In the genomic region with DNA sequence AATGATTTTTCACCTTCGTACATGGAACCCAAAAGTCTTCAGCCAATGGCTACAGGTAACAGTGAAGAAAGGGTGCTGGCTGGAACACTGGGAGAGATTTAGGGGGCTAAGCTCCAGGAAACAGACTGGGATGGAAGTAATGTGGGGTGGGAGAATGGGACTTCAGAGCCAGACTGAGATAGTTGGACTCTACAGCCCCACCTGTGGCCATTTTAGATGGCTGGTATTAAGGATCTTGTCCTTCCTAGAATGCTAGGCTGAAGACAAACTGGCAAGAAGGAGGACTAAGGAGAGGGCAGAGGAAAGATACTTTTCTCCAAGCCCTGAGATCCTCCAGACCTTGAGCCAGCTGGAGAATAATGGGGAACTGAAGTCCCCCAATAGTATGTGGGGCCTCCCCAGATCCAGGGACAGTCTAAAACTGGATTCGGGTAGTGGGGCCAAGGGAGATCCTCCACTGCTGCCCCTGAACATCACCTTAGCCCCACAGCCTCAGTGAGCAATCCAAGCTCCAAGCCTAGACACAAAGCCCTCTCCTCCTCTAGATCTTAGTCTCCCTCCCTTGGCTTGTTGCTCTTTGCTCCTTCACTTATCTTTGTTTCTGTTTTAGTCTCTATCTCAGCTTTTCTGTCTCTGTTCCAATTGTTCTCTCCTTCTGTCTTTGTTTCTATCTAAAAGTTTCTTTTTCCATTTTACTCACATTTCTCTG, we compare ENCODE assay signal across 8 cellular contexts. TPM values are rescaled to one million over a fixed set of nuclear protein-coding genes. Genes with fewer than 3 reads are reported as not detected.
DNase-seq lines count a peak whose midpoint lies in the region; ATAC-seq, FAIRE-seq and TF ChIP-seq lines count a peak whose summit lies in the region.

No MANE protein-coding gene starts in this region.

- no peaks in the 10 kb centered on the region for H4K20me1 ChIP-seq in OCI-LY3 (ENCODE audit: insufficient read depth, low read length)

- no peaks in the 10 kb centered on the region for H3K36me3 ChIP-seq in OCI-LY3 (replicated peaks; ENCODE audit: low read depth, low read length)
- no peaks in the 10 kb centered on the region for H3K36me3 ChIP-seq in small intestine (ENCODE audit: control insufficient read depth in 2 of 2, insufficient read depth in 2 of 2, low read length in 2 of 2)
- no peaks in the 10 kb centered on the region for H3K36me3 ChIP-seq in CD8-positive, alpha-beta T cell (ENCODE audit: insufficient read depth, low read length)

- intact Hi-C loops in CD8-positive, alpha-beta T cell (cut with DNase I, micrococcal nuclease), result no loop called here

- TF ChIP-seq CTCF in OCI-LY3 (IDR thresholded peaks at IDR 0.05; ENCODE audit: low read depth, low read length), result peak; percentile 28
- TF ChIP-seq CTCF in endothelial cell (IDR thresholded peaks at IDR 0.05; ENCODE audit: unreplicated experiment), result peak; percentile 18
- TF ChIP-seq CTCF in CD8-positive, alpha-beta T cell (IDR thresholded peaks at IDR 0.05), result no peak

- CTCF ChIA-PET in activated CD8-positive, alpha-beta memory T cell treated with anti-CD3 and anti-CD28 coated beads, Interleukin-2, amount 10 ng/mL, durations not matched to agents 7 days and 5 days (lab: Charles Lee), result interaction anchor here (0.6 to 2.3 kb wide), 16 partner anchors 8 to 80 kb away, joined by 3 to 6 read pairs (median 4); no protein-coding TSS in a partner anchor
- CTCF ChIA-PET in CD8-positive, alpha-beta T cell (lab: Charles Lee), result interaction anchor here (1.0 to 2.2 kb wide), 4 partner anchors 14 to 80 kb away, joined by 3 to 7 read pairs (median 4); no protein-coding TSS in a partner anchor

- no peak for FAIRE-seq in small intestine (lab: Jason Lieb, UNC)

- H3K36me3 Mint-ChIP-seq in activated CD8-positive, alpha-beta memory T cell treated with anti-CD3 and anti-CD28 coated beads, Interleukin-2, amount 10 ng/mL, durations not matched to agents 7 days and 5 days, result no peaks in the 10 kb centered on the region
- H3K36me3 Mint-ChIP-seq in endothelial cell (ENCODE audit: low read depth, unreplicated experiment), result no peaks in the 10 kb centered on the region
- no peaks in the 10 kb centered on the region for H3K36me3 Mint-ChIP-seq in CD8-positive, alpha-beta T cell

- H3K4me3 ChIP-seq in OCI-LY3 (ENCODE audit: low read length) (no peak overlapping the region), small intestine (ENCODE audit: low read depth in 1 of 2, low read length in 2 of 2) (no peak overlapping the region)
- no peak overlapping the region for H3K4me3 ChIP-seq in CD8-positive, alpha-beta T cell (ENCODE audit: low read depth, low read length)

- H3K4me2 ChIP-seq in OCI-LY3 (ENCODE audit: low read length), result no peak overlapping the region

- no peaks in the 10 kb centered on the region for H3K9me3 Mint-ChIP-seq in activated CD8-positive, alpha-beta memory T cell treated with anti-CD3 and anti-CD28 coated beads, Interleukin-2, amount 10 ng/mL, durations not matched to agents 7 days and 5 days (ENCODE audit: low read depth)
- H3K9me3 Mint-ChIP-seq in endothelial cell (ENCODE audit: unreplicated experiment), result no peaks in the 10 kb centered on the region
- H3K9me3 Mint-ChIP-seq in CD8-positive, alpha-beta T cell, result no peaks in the 10 kb centered on the region

- ATAC-seq in activated CD8-positive, alpha-beta memory T cell treated with anti-CD3 and anti-CD28 coated beads, Interleukin-2, amount 10 ng/mL, durations not matched to agents 7 days and 5 days, result peak; percentile 67
- ATAC-seq in HG03571 (IDR thresholded peaks at IDR 0.05; ENCODE audit: unreplicated experiment) (no peak), GM21825 (IDR thresholded peaks at IDR 0.05; ENCODE audit: unreplicated experiment) (no peak)
- no peak for ATAC-seq in CD8-positive, alpha-beta T cell

- H3K27me3 Mint-ChIP-seq in activated CD8-positive, alpha-beta memory T cell treated with anti-CD3 and anti-CD28 coated beads, Interleukin-2, amount 10 ng/mL, durations not matched to agents 7 days and 5 days, result no peaks in the 10 kb centered on the region
- no peaks in the 10 kb centered on the region for H3K27me3 Mint-ChIP-seq in endothelial cell (ENCODE audit: unreplicated experiment)
- H3K27me3 Mint-ChIP-seq in CD8-positive, alpha-beta T cell (ENCODE audit: low read depth), result peaks cover 10% of the 10 kb centered on the region

- POLR2A ChIA-PET in CD8-positive, alpha-beta T cell (lab: Charles Lee), result interaction anchor here (0.9 kb wide), 1 partner anchor 17 kb away, joined by 3 read pairs; no protein-coding TSS in a partner anchor

- H3K9me3 ChIP-seq in OCI-LY3 (ENCODE audit: insufficient read depth, low read length), result no peaks in the 10 kb centered on the region
- no peaks in the 10 kb centered on the region for H3K9me3 ChIP-seq in small intestine (ENCODE audit: control insufficient read depth, low read depth)
- no peaks in the 10 kb centered on the region for H3K9me3 ChIP-seq in CD8-positive, alpha-beta T cell (ENCODE audit: low read length)

- peak overlapping the region; percentile 39 for H3K4me3 Mint-ChIP-seq in activated CD8-positive, alpha-beta memory T cell treated with anti-CD3 and anti-CD28 coated beads, Interleukin-2, amount 10 ng/mL, durations not matched to agents 7 days and 5 days
- no peak overlapping the region for H3K4me3 Mint-ChIP-seq in endothelial cell (ENCODE audit: unreplicated experiment)
- no peak overlapping the region for H3K4me3 Mint-ChIP-seq in CD8-positive, alpha-beta T cell

- DNase-seq in activated CD8-positive, alpha-beta memory T cell treated with anti-CD3 and anti-CD28 coated beads, Interleukin-2, amount 10 ng/mL, durations not matched to agents 7 days and 5 days, result peak; percentile 40
- DNase-seq in activated CD8-positive, alpha-beta memory T cell treated with anti-CD3 and anti-CD28 coated beads, Interleukin-2, amount 50 U/mL, for 48 hours, result no peak
- DNase-seq in endothelial cell (ENCODE audit: low spot score) (no peak), small intestine (peak; percentile 20)
- no peak for DNase-seq in CD8-positive, alpha-beta T cell

- no peaks in the 10 kb centered on the region for H3K79me2 ChIP-seq in OCI-LY3 (ENCODE audit: low read length)

- H3K4me1 ChIP-seq in OCI-LY3 (ENCODE audit: low read length) (peaks cover 3% of the 10 kb centered on the region), small intestine (ENCODE audit: control insufficient read depth in 2 of 2, insufficient read depth in 1 of 2, low read depth in 1 of 2, low read length in 1 of 2) (peaks cover 0 to 6% of the 10 kb centered on the region in 2 donors)
- H3K4me1 ChIP-seq in CD8-positive, alpha-beta T cell (ENCODE audit: insufficient read depth, low read length), result no peaks in the 10 kb centered on the region

- H3K27me3 ChIP-seq in OCI-LY3 (ENCODE audit: low read depth, low read length), result peaks cover 24% of the 10 kb centered on the region
- H3K27me3 ChIP-seq in small intestine (ENCODE audit: control insufficient read depth in 2 of 2, insufficient read depth in 2 of 2, low read length in 2 of 2), result no peaks in the 10 kb centered on the region
- no peaks in the 10 kb centered on the region for H3K27me3 ChIP-seq in CD8-positive, alpha-beta T cell (ENCODE audit: insufficient read depth, low read length)

- H3K27ac ChIP-seq in OCI-LY3 (ENCODE audit: low read length) (no peak overlapping the region), small intestine (ENCODE audit: low read depth in 1 of 2, low read length in 1 of 2) (no peak overlapping the region)
- H3K27ac ChIP-seq in CD8-positive, alpha-beta T cell (ENCODE audit: low read depth, low read length), result no peak overlapping the region

- H2AFZ ChIP-seq in OCI-LY3 (ENCODE audit: low read depth, low read length), result no peak overlapping the region

- 47 to 78% (median 49%) methylated on average over 2 of the region's 2 CpGs for WGBS in small intestine, 3 donors

- no peak overlapping the region for H3K9ac ChIP-seq in OCI-LY3 (ENCODE audit: low read length)

- peaks cover 51% of the 10 kb centered on the region for H3K4me1 Mint-ChIP-seq in activated CD8-positive, alpha-beta memory T cell treated with anti-CD3 and anti-CD28 coated beads, Interleukin-2, amount 10 ng/mL, durations not matched to agents 7 days and 5 days
- H3K4me1 Mint-ChIP-seq in endothelial cell (ENCODE audit: unreplicated experiment), result no peaks in the 10 kb centered on the region
- no peaks in the 10 kb centered on the region for H3K4me1 Mint-ChIP-seq in CD8-positive, alpha-beta T cell (ENCODE audit: low read depth)

- peak overlapping the region; percentile 87 for H3K27ac Mint-ChIP-seq in activated CD8-positive, alpha-beta memory T cell treated with anti-CD3 and anti-CD28 coated beads, Interleukin-2, amount 10 ng/mL, durations not matched to agents 7 days and 5 days
- no peak overlapping the region for H3K27ac Mint-ChIP-seq in endothelial cell (ENCODE audit: unreplicated experiment)
- no peak overlapping the region for H3K27ac Mint-ChIP-seq in CD8-positive, alpha-beta T cell

RNA-seq across cellular contexts. Expression of a gene that starts 16.1 kb away (rescaled TPM):
- total RNA-seq in activated CD8-positive, alpha-beta memory T cell treated with anti-CD3 and anti-CD28 coated beads, Interleukin-2, amount 10 ng/mL, durations not matched to agents 7 days and 5 days, result 10 to 100 TPM; 74.8 to 76.1 TPM
- 59.6 TPM for total RNA-seq in endothelial cell (ENCODE audit: unreplicated experiment)
- 10 to 100 TPM; 16.1 to 39.8 (median 32.7) TPM for polyA plus RNA-seq in small intestine
- total RNA-seq in CD8-positive, alpha-beta T cell, result 10 to 100 TPM; 38.5 to 40.6 TPM

Comparison
In these comparisons a context has a peak if more than half of its experiments do, and no peak if none do; other contexts are left out.
1. DNase-seq: peak in activated CD8-positive, alpha-beta memory T cell treated with anti-CD3 and anti-CD28 coated beads, Interleukin-2, amount 10 ng/mL, durations not matched to agents 7 days and 5 days (single experiment) and small intestine (single experiment); none in activated CD8-positive, alpha-beta memory T cell treated with anti-CD3 and anti-CD28 coated beads, Interleukin-2, amount 50 U/mL, for 48 hours (single experiment), endothelial cell (single experiment) and CD8-positive, alpha-beta T cell (0 of 7).